Comparison of ENCODE assay signal across 1 cellular context in the genomic region with DNA sequence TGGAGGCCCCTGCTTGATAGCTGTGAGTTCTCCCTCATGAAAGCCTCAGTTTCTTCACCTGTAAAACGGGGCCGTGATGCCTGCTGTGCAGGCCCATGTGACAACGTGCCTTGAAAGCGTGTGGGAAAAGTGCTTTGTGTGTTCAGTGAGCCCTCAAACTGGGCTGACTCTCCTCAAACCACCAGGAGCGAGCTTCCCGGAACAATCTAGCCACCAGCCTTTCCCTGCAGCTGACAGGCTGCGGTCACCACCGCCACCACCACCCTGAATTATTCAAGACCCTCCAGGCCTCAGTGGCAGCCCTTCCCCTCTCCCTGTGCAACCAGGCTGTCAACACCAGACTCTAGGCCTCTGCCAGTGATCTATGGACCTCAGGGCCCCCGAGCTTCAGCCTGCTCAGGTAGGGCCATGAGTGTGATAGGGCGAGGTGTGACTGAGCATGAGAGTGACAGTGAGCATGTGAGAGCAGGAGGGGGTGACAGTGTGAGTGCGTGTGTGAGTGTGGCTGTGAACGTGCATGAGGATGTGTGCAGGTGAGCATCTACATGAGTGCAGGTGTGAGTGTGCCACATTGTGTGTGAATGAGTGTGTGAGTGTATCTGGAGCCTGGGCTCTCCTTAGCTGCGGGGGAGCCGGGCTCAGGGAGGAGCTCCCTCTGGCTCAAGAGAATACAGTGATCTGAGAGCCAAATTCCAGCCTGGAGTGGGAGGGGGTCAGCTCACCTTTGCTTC.
TF ChIP-seq lines count a peak whose summit lies in the region.

No MANE protein-coding gene starts in this region.

TF ChIP-seq in HepG2, 621 proteins besides CTCF, POLR2A, EP300 and RAD21 (continued from another document):
- TF ChIP-seq, protein P1, sequence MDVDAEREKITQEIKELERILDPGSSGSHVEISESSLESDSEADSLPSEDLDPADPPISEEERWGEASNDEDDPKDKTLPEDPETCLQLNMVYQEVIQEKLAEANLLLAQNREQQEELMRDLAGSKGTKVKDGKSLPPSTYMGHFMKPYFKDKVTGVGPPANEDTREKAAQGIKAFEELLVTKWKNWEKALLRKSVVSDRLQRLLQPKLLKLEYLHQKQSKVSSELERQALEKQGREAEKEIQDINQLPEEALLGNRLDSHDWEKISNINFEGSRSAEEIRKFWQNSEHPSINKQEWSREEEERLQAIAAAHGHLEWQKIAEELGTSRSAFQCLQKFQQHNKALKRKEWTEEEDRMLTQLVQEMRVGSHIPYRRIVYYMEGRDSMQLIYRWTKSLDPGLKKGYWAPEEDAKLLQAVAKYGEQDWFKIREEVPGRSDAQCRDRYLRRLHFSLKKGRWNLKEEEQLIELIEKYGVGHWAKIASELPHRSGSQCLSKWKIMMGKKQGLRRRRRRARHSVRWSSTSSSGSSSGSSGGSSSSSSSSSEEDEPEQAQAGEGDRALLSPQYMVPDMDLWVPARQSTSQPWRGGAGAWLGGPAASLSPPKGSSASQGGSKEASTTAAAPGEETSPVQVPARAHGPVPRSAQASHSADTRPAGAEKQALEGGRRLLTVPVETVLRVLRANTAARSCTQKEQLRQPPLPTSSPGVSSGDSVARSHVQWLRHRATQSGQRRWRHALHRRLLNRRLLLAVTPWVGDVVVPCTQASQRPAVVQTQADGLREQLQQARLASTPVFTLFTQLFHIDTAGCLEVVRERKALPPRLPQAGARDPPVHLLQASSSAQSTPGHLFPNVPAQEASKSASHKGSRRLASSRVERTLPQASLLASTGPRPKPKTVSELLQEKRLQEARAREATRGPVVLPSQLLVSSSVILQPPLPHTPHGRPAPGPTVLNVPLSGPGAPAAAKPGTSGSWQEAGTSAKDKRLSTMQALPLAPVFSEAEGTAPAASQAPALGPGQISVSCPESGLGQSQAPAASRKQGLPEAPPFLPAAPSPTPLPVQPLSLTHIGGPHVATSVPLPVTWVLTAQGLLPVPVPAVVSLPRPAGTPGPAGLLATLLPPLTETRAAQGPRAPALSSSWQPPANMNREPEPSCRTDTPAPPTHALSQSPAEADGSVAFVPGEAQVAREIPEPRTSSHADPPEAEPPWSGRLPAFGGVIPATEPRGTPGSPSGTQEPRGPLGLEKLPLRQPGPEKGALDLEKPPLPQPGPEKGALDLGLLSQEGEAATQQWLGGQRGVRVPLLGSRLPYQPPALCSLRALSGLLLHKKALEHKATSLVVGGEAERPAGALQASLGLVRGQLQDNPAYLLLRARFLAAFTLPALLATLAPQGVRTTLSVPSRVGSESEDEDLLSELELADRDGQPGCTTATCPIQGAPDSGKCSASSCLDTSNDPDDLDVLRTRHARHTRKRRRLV (CRISPR knock-in tag; IDR thresholded peaks at IDR 0.05): no peak
- 0 out of 2 replicates have a peak, but pooled peaks have one; percentile 30 for TF ChIP-seq ZNF777 (CRISPR knock-in tag; IDR thresholded peaks at IDR 0.05)
- TF ChIP-seq NFYC (CRISPR knock-in tag; IDR thresholded peaks at IDR 0.05): no peak; the same call in 1 of the 2 replicates
- peak; percentile 58; the same call in 1 of the 2 replicates for TF ChIP-seq ZNF329 (CRISPR knock-in tag; IDR thresholded peaks at IDR 0.05; ENCODE audit: low read depth)
- TF ChIP-seq SOX13 (IDR thresholded peaks at IDR 0.05): no peak
- no peak for TF ChIP-seq SOX13 (CRISPR knock-in tag; conservative IDR thresholded peaks at IDR 0.05 in 1 of 2, IDR thresholded peaks at IDR 0.05 in 1 of 2)
- no peak for TF ChIP-seq SIX4 (CRISPR knock-in tag; IDR thresholded peaks at IDR 0.05)
- no peak for TF ChIP-seq EEA1 (CRISPR knock-in tag; IDR thresholded peaks at IDR 0.05; ENCODE audit: borderline replicate concordance)
- no peak for TF ChIP-seq HOXA5 (CRISPR knock-in tag; IDR thresholded peaks at IDR 0.05)
- peak; percentile 73; the same call in 1 of the 2 replicates for TF ChIP-seq ZFP37 (CRISPR knock-in tag; IDR thresholded peaks at IDR 0.05; ENCODE audit: borderline replicate concordance)
- 0 out of 2 replicates have a peak, but pooled peaks have one; percentile 51 for TF ChIP-seq MEIS1 (CRISPR knock-in tag; IDR thresholded peaks at IDR 0.05; ENCODE audit: borderline replicate concordance)
- peak; percentile 63; the same call in 1 of the 2 replicates for TF ChIP-seq PHF21A (CRISPR knock-in tag; IDR thresholded peaks at IDR 0.05)
